In the genomic region with DNA sequence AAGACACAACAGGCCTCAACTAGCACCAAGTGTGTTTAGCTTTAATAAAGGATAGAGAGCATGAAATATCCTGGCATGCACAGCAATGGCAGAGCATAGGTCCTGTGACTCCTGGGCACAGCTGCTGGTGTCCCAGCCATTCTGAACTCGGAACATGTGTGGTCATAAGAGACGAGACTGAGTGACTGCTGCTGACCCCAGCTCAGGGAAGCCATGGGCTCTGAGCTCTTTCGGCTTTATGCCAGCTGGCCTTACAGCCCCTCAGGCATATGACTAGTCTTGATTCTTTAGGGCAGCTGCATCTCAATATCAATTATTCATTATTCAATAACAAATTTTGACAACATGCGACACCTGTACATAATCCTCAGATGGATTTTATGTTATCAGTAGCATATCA, we compare ENCODE assay signal across 34 cellular contexts.
"Had no signal": no experiment of that assay in that cellular context is flagged by ENCODE, and none has a peak within 500 bp of the region (broad histone marks: within the 10 kb centered on the region; RNA-seq: fewer than 3 reads in every experiment).

No MANE protein-coding gene starts in this region.

- H3K27ac Mint-ChIP-seq: activated B cell treated with CpG ODN at 0.5 μM for 24 hours; activated CD4-positive, alpha-beta memory T cell treated with anti-CD3 and anti-CD28 coated beads, Interleukin-2, amount 10 ng/mL, durations not matched to agents 7 days and 5 days; activated CD4-positive, alpha-beta T cell treated with anti-CD3 and anti-CD28 coated beads, Interleukin-2, amount 10 ng/mL, durations not matched to agents 24 days and 14 days; activated CD8-positive, alpha-beta memory T cell treated with anti-CD3 and anti-CD28 coated beads, Interleukin-2, amount 10 ng/mL, durations not matched to agents 7 days and 5 days; activated CD8-positive, alpha-beta T cell treated with anti-CD3 and anti-CD28 coated beads, Interleukin-2, amount 10 ng/mL, durations not matched to agents 7 days and 5 days; activated naive CD4-positive, alpha-beta T cell treated with anti-CD3 and anti-CD28 coated beads for 36 hours; activated naive CD4-positive, alpha-beta T cell treated with anti-CD3 and anti-CD28 coated beads, Interleukin-2, amount 50 U/mL, for 72 hours; activated naive CD8-positive, alpha-beta T cell treated with anti-CD3 and anti-CD28 coated beads for 36 hours; activated T-cell treated with anti-CD3 and anti-CD28 coated beads, Interleukin-2, amount 50 U/mL, for 72 hours; activated T-helper 1 cell treated with anti-CD3 and anti-CD28 coated beads, Interleukin-12 subunit alpha, Interleukin-12 subunit beta, Interleukin-2, Interleukin-4 antibody, amounts not matched to agents 30 ng/mL and 10 ng/mL and 1 ng/mL, durations not matched to agents 14 hours and 24 hours and 36 hours; activated T-helper 17 cell treated with anti-CD3 and anti-CD28 coated beads, Interleukin-2, amount 50 U/mL, for 72 hours; T-cell; T-helper 17 cell; T-helper 2 cell treated with Interferon-gamma antibody and Interleukin-4, amounts not matched to agents 5 μg/mL and 100 μg/mL, for 36 hours had no signal

- H3K27me3 ChIP-seq: adrenal gland, body of pancreas, brain microvascular endothelial cell, breast epithelium had no signal

- H3K36me3 Mint-ChIP-seq: activated CD8-positive, alpha-beta memory T cell treated with anti-CD3 and anti-CD28 coated beads, Interleukin-2, amount 10 ng/mL, durations not matched to agents 7 days and 5 days; activated naive CD4-positive, alpha-beta T cell treated with anti-CD3 and anti-CD28 coated beads, Interleukin-2, amount 50 U/mL, for 72 hours; activated naive CD8-positive, alpha-beta T cell treated with anti-CD3 and anti-CD28 coated beads for 36 hours; T-cell had no signal

- H3K4me1 Mint-ChIP-seq: activated CD4-positive, alpha-beta memory T cell treated with anti-CD3 and anti-CD28 coated beads, Interleukin-2, amount 10 ng/mL, durations not matched to agents 7 days and 5 days; activated CD4-positive, alpha-beta T cell treated with anti-CD3 and anti-CD28 coated beads, Interleukin-2, amount 10 ng/mL, durations not matched to agents 24 days and 14 days; activated CD8-positive, alpha-beta memory T cell treated with anti-CD3 and anti-CD28 coated beads, Interleukin-2, amount 10 ng/mL, durations not matched to agents 7 days and 5 days; activated T-helper 17 cell treated with anti-CD3 and anti-CD28 coated beads, Interleukin-2, amount 50 U/mL, for 72 hours; T-helper 17 cell had no signal

- DNase-seq: activated B cell treated with CpG ODN at 0.5 μM for 24 hours; activated CD4-positive, alpha-beta memory T cell treated with anti-CD3 and anti-CD28 coated beads, Interleukin-2, amount 10 ng/mL, durations not matched to agents 7 days and 5 days; activated CD4-positive, alpha-beta T cell treated with anti-CD3 and anti-CD28 coated beads for 4 hours; activated CD4-positive, alpha-beta T cell treated with anti-CD3 and anti-CD28 coated beads, Interleukin-2, amount 10 ng/mL, durations not matched to agents 24 days and 14 days; activated CD4-positive, alpha-beta T cell treated with anti-CD3 and anti-CD28 coated beads, Interleukin-2, amount 50 U/mL, for 48 hours; activated CD4-positive, CD25-positive, alpha-beta regulatory T cell treated with anti-CD3 and anti-CD28 coated beads, Interleukin-2, amount 50 U/mL, for 72 hours; activated CD8-positive, alpha-beta memory T cell treated with anti-CD3 and anti-CD28 coated beads for 24 hours; activated CD8-positive, alpha-beta memory T cell treated with anti-CD3 and anti-CD28 coated beads, Interleukin-2, amount 10 ng/mL, durations not matched to agents 7 days and 5 days; activated CD8-positive, alpha-beta T cell treated with anti-CD3 and anti-CD28 coated beads, Interleukin-2, amount 10 ng/mL, durations not matched to agents 7 days and 5 days; activated effector memory CD4-positive, alpha-beta T cell treated with anti-CD3 and anti-CD28 coated beads, Interleukin-2, amount 50 U/mL, for 16 hours; activated gamma-delta T cell treated with Interleukin-2 at 50 U/mL for 16 hours; activated naive CD4-positive, alpha-beta T cell; activated naive CD4-positive, alpha-beta T cell treated with anti-CD3 and anti-CD28 coated beads for 36 hours; activated naive CD4-positive, alpha-beta T cell treated with anti-CD3 and anti-CD28 coated beads, Interleukin-2, amount 50 U/mL, for 16 hours; activated naive CD8-positive, alpha-beta T cell treated with anti-CD3 and anti-CD28 coated beads for 36 hours; activated T-cell treated with anti-CD3 and anti-CD28 coated beads for 4 hours; activated T-cell treated with anti-CD3 and anti-CD28 coated beads, Interleukin-2, amount 50 U/mL, for 1 hour; activated T-cell treated with anti-CD3 and anti-CD28 coated beads, Interleukin-2, amount 50 U/mL, for 4 hours; activated T-cell treated with anti-CD3 and anti-CD28 coated beads, Interleukin-2, amount 50 U/mL, for 72 hours; adrenal gland; amniotic stem cell; aorta; body of pancreas; brain microvascular endothelial cell; central memory CD4-positive, alpha-beta T cell; T-cell; T-helper 17 cell; T-helper 9 cell had no signal

- H3K27ac ChIP-seq: adrenal gland, body of pancreas, brain microvascular endothelial cell, breast epithelium, VCaP had no signal

- H3K4me1 ChIP-seq: adrenal gland, body of pancreas, breast epithelium had no signal

- H3K9me3 ChIP-seq: adrenal gland, body of pancreas, breast epithelium had no signal

- H3K36me3 ChIP-seq: adrenal gland, brain microvascular endothelial cell, breast epithelium had no signal

- H3K4me3 ChIP-seq: adrenal gland, body of pancreas, breast epithelium had no signal

- ATAC-seq: activated CD8-positive, alpha-beta memory T cell treated with anti-CD3 and anti-CD28 coated beads, Interleukin-2, amount 10 ng/mL, durations not matched to agents 7 days and 5 days; activated CD8-positive, alpha-beta T cell treated with anti-CD3 and anti-CD28 coated beads, Interleukin-2, amount 10 ng/mL, durations not matched to agents 7 days and 5 days; activated naive CD4-positive, alpha-beta T cell treated with anti-CD3 and anti-CD28 coated beads, Interleukin-2, amount 50 U/mL, for 72 hours; activated T-cell treated with anti-CD3 and anti-CD28 coated beads, Interleukin-2, amount 50 U/mL, for 4 hours; activated T-cell treated with anti-CD3 and anti-CD28 coated beads, Interleukin-2, amount 50 U/mL, for 72 hours; activated T-helper 17 cell treated with anti-CD3 and anti-CD28 coated beads, Interleukin-2, amount 50 U/mL, for 72 hours; body of pancreas; T-cell; T-helper 17 cell had no signal

- H3K4me3 Mint-ChIP-seq: activated B cell treated with CpG ODN at 0.5 μM for 24 hours; activated CD4-positive, alpha-beta memory T cell treated with anti-CD3 and anti-CD28 coated beads, Interleukin-2, amount 10 ng/mL, durations not matched to agents 7 days and 5 days; activated CD4-positive, alpha-beta T cell treated with anti-CD3 and anti-CD28 coated beads, Interleukin-2, amount 10 ng/mL, durations not matched to agents 24 days and 14 days; activated CD8-positive, alpha-beta memory T cell treated with anti-CD3 and anti-CD28 coated beads, Interleukin-2, amount 10 ng/mL, durations not matched to agents 7 days and 5 days; activated CD8-positive, alpha-beta T cell treated with anti-CD3 and anti-CD28 coated beads, Interleukin-2, amount 10 ng/mL, durations not matched to agents 7 days and 5 days; activated naive CD4-positive, alpha-beta T cell treated with anti-CD3 and anti-CD28 coated beads for 36 hours; activated naive CD8-positive, alpha-beta T cell treated with anti-CD3 and anti-CD28 coated beads for 36 hours; activated T-cell treated with anti-CD3 and anti-CD28 coated beads, Interleukin-2, amount 50 U/mL, for 4 hours; activated T-cell treated with anti-CD3 and anti-CD28 coated beads, Interleukin-2, amount 50 U/mL, for 72 hours; activated T-helper 1 cell treated with anti-CD3 and anti-CD28 coated beads, Interleukin-12 subunit alpha, Interleukin-12 subunit beta, Interleukin-2, Interleukin-4 antibody, amounts not matched to agents 30 ng/mL and 10 ng/mL and 1 ng/mL, durations not matched to agents 14 hours and 24 hours and 36 hours; activated T-helper 17 cell treated with anti-CD3 and anti-CD28 coated beads, Interleukin-2, amount 50 U/mL, for 72 hours; T-cell; T-helper 17 cell; T-helper 2 cell treated with Interferon-gamma antibody and Interleukin-4, amounts not matched to agents 5 μg/mL and 100 μg/mL, for 36 hours had no signal

- H3K9me3 Mint-ChIP-seq: activated B cell treated with CpG ODN at 0.5 μM for 24 hours; activated CD4-positive, alpha-beta memory T cell treated with anti-CD3 and anti-CD28 coated beads, Interleukin-2, amount 10 ng/mL, durations not matched to agents 7 days and 5 days; activated CD4-positive, alpha-beta T cell treated with anti-CD3 and anti-CD28 coated beads, Interleukin-2, amount 10 ng/mL, durations not matched to agents 24 days and 14 days; activated naive CD4-positive, alpha-beta T cell treated with anti-CD3 and anti-CD28 coated beads for 36 hours; activated naive CD4-positive, alpha-beta T cell treated with anti-CD3 and anti-CD28 coated beads, Interleukin-2, amount 50 U/mL, for 72 hours; activated naive CD8-positive, alpha-beta T cell treated with anti-CD3 and anti-CD28 coated beads for 36 hours; activated T-cell treated with anti-CD3 and anti-CD28 coated beads, Interleukin-2, amount 50 U/mL, for 4 hours; activated T-cell treated with anti-CD3 and anti-CD28 coated beads, Interleukin-2, amount 50 U/mL, for 72 hours; activated T-helper 1 cell treated with anti-CD3 and anti-CD28 coated beads, Interleukin-12 subunit alpha, Interleukin-12 subunit beta, Interleukin-2, Interleukin-4 antibody, amounts not matched to agents 30 ng/mL and 10 ng/mL and 1 ng/mL, durations not matched to agents 14 hours and 24 hours and 36 hours; activated T-helper 17 cell treated with anti-CD3 and anti-CD28 coated beads, Interleukin-2, amount 50 U/mL, for 72 hours; T-cell; T-helper 2 cell treated with Interferon-gamma antibody and Interleukin-4, amounts not matched to agents 5 μg/mL and 100 μg/mL, for 36 hours had no signal
